1 cellular context compared by ENCODE assay signal in genomic region chr12:104699489-104700194, GRCh38.
TF ChIP-seq lines count a peak whose summit lies in the region.

No MANE protein-coding gene starts in this region.

TF ChIP-seq in GM12878, 131 proteins besides CTCF, POLR2A, EP300 and RAD21 (continued from another document):
- TF ChIP-seq ATF2 (IDR thresholded peaks at IDR 0.05; ENCODE audit: low read length) = no peak
